1 cellular context compared by ENCODE assay signal in genomic region chr9:89402695-89403427, GRCh38.
TF ChIP-seq lines count a peak whose summit lies in the region.

No MANE protein-coding gene starts in this region.

TF ChIP-seq in GM12878, 131 proteins besides CTCF, POLR2A, EP300 and RAD21:
- TF ChIP-seq PBX3 (IDR thresholded peaks at IDR 0.05; ENCODE audit: insufficient replicate concordance, low read depth, low read length) (peak; percentile 29), SMAD1 (IDR thresholded peaks at IDR 0.05; ENCODE audit: low read depth, partially characterized antibody) (no peak), ASH2L (IDR thresholded peaks at IDR 0.05; ENCODE audit: borderline replicate concordance, low read depth) (no peak)
